In genomic region chr17:77424585-77425344, GRCh38 we compare ENCODE assay signal across 8 cellular contexts.
DNase-seq lines count a peak whose midpoint lies in the region; ATAC-seq and TF ChIP-seq lines count a peak whose summit lies in the region.

No MANE protein-coding gene starts in this region.

- H4K12ac ChIP-seq in trophoblast cell (ENCODE audit: low read depth, low read length) = no peak overlapping the region

- H3K27ac Mint-ChIP-seq in CD4-positive, alpha-beta T cell = peak overlapping the region; percentile 89
- H3K27ac Mint-ChIP-seq in T-helper 17 cell = peak overlapping the region; percentile 89

- intact Hi-C loops in CD4-positive, alpha-beta T cell (cut with DNase I, micrococcal nuclease) = no loop called here
- intact Hi-C loops in Right ventricle myocardium inferior (cut with DNase I) = loop anchor here (5.0 kb wide), 1 partner anchor 37 kb away; no protein-coding TSS in a partner anchor

- DNase-seq in CD4-positive, alpha-beta T cell = no peak
- DNase-seq in T-helper 17 cell (no peak), Right ventricle myocardium inferior (ENCODE audit: missing footprints) (peak; percentile 96), trophoblast cell (no peak), NCI-H2171 (lab: John Stamatoyannopoulos, UW) (no peak), SW480 (ENCODE audit: low spot score) (no peak), NCI-H1436 (lab: John Stamatoyannopoulos, UW) (no peak)
- DNase-seq in NK-92 treated with Interleukin-12 subunit alpha and Interleukin-12 subunit beta, amount 100 ng/mL, for 24 hours (lab: John Stamatoyannopoulos, UW) = no peak

- no peaks in the 10 kb centered on the region for H3K79me2 ChIP-seq in trophoblast cell (ENCODE audit: control insufficient read depth, insufficient read depth, low read length, poor library complexity)

- H3K23ac ChIP-seq in trophoblast cell (ENCODE audit: low read length) = no peak overlapping the region

- H3K4me2 ChIP-seq in trophoblast cell (ENCODE audit: low read length) = no peak overlapping the region

- H3K9ac ChIP-seq in trophoblast cell (ENCODE audit: low read length) = no peak overlapping the region

- no peak overlapping the region for H3K4me3 ChIP-seq in trophoblast cell (ENCODE audit: low read depth, low read length)

- no peaks in the 10 kb centered on the region for H3K9me3 ChIP-seq in CD4-positive, alpha-beta T cell (ENCODE audit: control insufficient read depth, low read length)
- no peaks in the 10 kb centered on the region for H3K9me3 ChIP-seq in T-helper 17 cell (ENCODE audit: control insufficient read depth, low read length, poor library complexity, severe bottlenecking)
- H3K9me3 ChIP-seq in trophoblast cell (ENCODE audit: insufficient read depth, low read depth, low read length) = no peaks in the 10 kb centered on the region

- H3K18ac ChIP-seq in trophoblast cell (ENCODE audit: low read length) = peak overlapping the region; percentile 68

- H4K8ac ChIP-seq in trophoblast cell (ENCODE audit: low read depth, low read length) = peak overlapping the region; percentile 51

- peaks cover 66 to 78% of the 10 kb centered on the region in 2 experiments for H3K4me1 ChIP-seq in trophoblast cell (ENCODE audit: control insufficient read depth in 1 of 2, insufficient read depth in 2 of 2, low read length in 2 of 2)

- peak overlapping the region; percentile 39 for H3K27ac ChIP-seq in CD4-positive, alpha-beta T cell (ENCODE audit: low read depth, low read length)
- H3K27ac ChIP-seq in trophoblast cell (ENCODE audit: low read depth, low read length) = peak overlapping the region; percentile 77

- WGBS in trophoblast cell (ENCODE audit: extremely low coverage, insufficient coverage, insufficient read length) = no CpG with 5 or more reads among the region's 21 CpGs

- H3K27me3 Mint-ChIP-seq in CD4-positive, alpha-beta T cell = no peaks in the 10 kb centered on the region
- H3K27me3 Mint-ChIP-seq in T-helper 17 cell = no peaks in the 10 kb centered on the region

- H4K91ac ChIP-seq in trophoblast cell (ENCODE audit: low read depth, low read length) = peak overlapping the region; percentile 22

- H2BK5ac ChIP-seq in trophoblast cell (ENCODE audit: low read depth, low read length, poor library complexity) = peak overlapping the region; percentile 70

- H3K36me3 ChIP-seq in trophoblast cell (ENCODE audit: control insufficient read depth in 1 of 2, insufficient read depth in 2 of 2, low read length in 2 of 2) = peaks cover 0 to 1% of the 10 kb centered on the region in 2 experiments

- peaks cover 76% of the 10 kb centered on the region for H3K4me1 Mint-ChIP-seq in CD4-positive, alpha-beta T cell (ENCODE audit: low read depth)
- peaks cover 59% of the 10 kb centered on the region for H3K4me1 Mint-ChIP-seq in T-helper 17 cell

- H3K27me3 ChIP-seq in CD4-positive, alpha-beta T cell (ENCODE audit: control insufficient read depth, insufficient read depth, low read length) = no peaks in the 10 kb centered on the region
- H3K27me3 ChIP-seq in trophoblast cell (ENCODE audit: insufficient read depth, low read length) = no peaks in the 10 kb centered on the region

- no peak overlapping the region for H2AFZ ChIP-seq in trophoblast cell (ENCODE audit: insufficient read depth, low read length, poor library complexity)

- H3K9me3 Mint-ChIP-seq in CD4-positive, alpha-beta T cell = no peaks in the 10 kb centered on the region

- peaks cover 22% of the 10 kb centered on the region for H3K79me1 ChIP-seq in trophoblast cell (ENCODE audit: low read length)

- no peak for TF ChIP-seq CTCF in CD4-positive, alpha-beta T cell (IDR thresholded peaks at IDR 0.05)

- H2AK5ac ChIP-seq in trophoblast cell (ENCODE audit: low read length) = peak overlapping the region; percentile 65

- POLR2A ChIA-PET in CD4-positive, alpha-beta T cell (lab: Charles Lee) = interaction anchor here (0.7 to 18.6 kb wide), 17 partner anchors 9 to 93 kb away, joined by 3 to 368 read pairs (median 7); no protein-coding TSS in a partner anchor

- H3K4me3 Mint-ChIP-seq in CD4-positive, alpha-beta T cell = no peak overlapping the region
- no peak overlapping the region for H3K4me3 Mint-ChIP-seq in T-helper 17 cell

- peak overlapping the region; percentile 48 for H3K14ac ChIP-seq in trophoblast cell (ENCODE audit: low read length)

- peak overlapping the region; percentile 25 for H3K4ac ChIP-seq in trophoblast cell (ENCODE audit: low read depth, low read length)

- CTCF ChIA-PET in CD4-positive, alpha-beta T cell (lab: Charles Lee) = interaction anchor here (0.5 to 8.7 kb wide), 5 partner anchors 9 to 101 kb away, joined by 3 to 74 read pairs (median 3); no protein-coding TSS in a partner anchor

- H3K36me3 Mint-ChIP-seq in CD4-positive, alpha-beta T cell (ENCODE audit: low read depth) = peaks cover 10% of the 10 kb centered on the region
- H3K36me3 Mint-ChIP-seq in T-helper 17 cell (ENCODE audit: low read depth) = no peaks in the 10 kb centered on the region

- peak overlapping the region; percentile 67 for H2BK120ac ChIP-seq in trophoblast cell (ENCODE audit: insufficient read depth, low read length, poor library complexity)

- H2BK12ac ChIP-seq in trophoblast cell (ENCODE audit: low read length) = peak overlapping the region; percentile 0

- ATAC-seq in CD4-positive, alpha-beta T cell (ENCODE audit: poor library complexity) = no peak
- ATAC-seq in T-helper 17 cell = no peak
- ATAC-seq in Right ventricle myocardium inferior = peak; percentile 70
